In genomic region chr11:47516155-47516554, GRCh38 we compare ENCODE assay signal across 12 cellular contexts. TPM values are rescaled to one million over a fixed set of nuclear protein-coding genes. Genes with fewer than 3 reads are reported as not detected.
DNase-seq lines count a peak whose midpoint lies in the region; TF ChIP-seq lines count a peak whose summit lies in the region.
"Had no signal": no experiment of that assay in that cellular context is flagged by ENCODE, and none has a peak within 500 bp of the region (broad histone marks: within the 10 kb centered on the region; RNA-seq: fewer than 3 reads in every experiment).

No MANE protein-coding gene starts in this region.

- no peak for TF ChIP-seq EP300 in tibial nerve (IDR thresholded peaks at IDR 0.05)

- H3K27ac ChIP-seq in dorsolateral prefrontal cortex, result peak overlapping the region in 52 of 59 donors; percentile 6 to 94 (median 60)
- peak overlapping the region; percentile 60 for H3K27ac ChIP-seq in skeletal muscle tissue (ENCODE audit: low read depth, low read length)
- H3K27ac ChIP-seq in tibial nerve, result peak overlapping the region in 1 of 4 donors; percentile 71

- TF ChIP-seq POLR2A in tibial nerve (IDR thresholded peaks at IDR 0.05), result no peak

- 60 to 68% methylated on average over 3 of the region's 3 CpGs for WGBS in tibial nerve, 2 donors

- H3K9me3 ChIP-seq in skeletal muscle tissue (ENCODE audit: control insufficient read depth in 3 of 3, low read length in 3 of 3) (no peaks in the 10 kb centered on the region), tibial nerve (no peaks in the 10 kb centered on the region)

- H3K36me3 ChIP-seq in skeletal muscle tissue (ENCODE audit: control insufficient read depth in 3 of 3, insufficient read depth in 3 of 3, low read length in 3 of 3), result no peaks in the 10 kb centered on the region
- no peaks in the 10 kb centered on the region for H3K36me3 ChIP-seq in tibial nerve

- no peaks in the 10 kb centered on the region for H3K27me3 ChIP-seq in dorsolateral prefrontal cortex
- no peaks in the 10 kb centered on the region for H3K27me3 ChIP-seq in skeletal muscle tissue (ENCODE audit: control insufficient read depth in 3 of 3, insufficient read depth in 3 of 3, low read length in 3 of 3)
- no peaks in the 10 kb centered on the region for H3K27me3 ChIP-seq in tibial nerve

- intact Hi-C loops in dorsolateral prefrontal cortex (cut with DNase I), result no loop called here

- H3K9ac ChIP-seq in skeletal muscle tissue (ENCODE audit: low read depth in 1 of 3, low read length in 3 of 3), result no peak overlapping the region

- peaks cover 50 to 53% (median 51%) of the 10 kb centered on the region in 3 donors for H3K4me1 ChIP-seq in skeletal muscle tissue (ENCODE audit: control insufficient read depth in 3 of 3, insufficient read depth in 3 of 3, low read length in 3 of 3)
- H3K4me1 ChIP-seq in tibial nerve, result peaks cover 3 to 94% (median 63%) of the 10 kb centered on the region in 4 donors

- H3K4me3 ChIP-seq in dorsolateral prefrontal cortex, result no peak overlapping the region
- H3K4me3 ChIP-seq in skeletal muscle tissue (ENCODE audit: low read length in 3 of 3), result no peak overlapping the region
- H3K4me3 ChIP-seq in tibial nerve, result no peak overlapping the region

- no peak for TF ChIP-seq CTCF in dorsolateral prefrontal cortex (IDR thresholded peaks at IDR 0.05 in 54 of 56, conservative IDR thresholded peaks at IDR 0.05 in 2 of 56; ENCODE audit: low read depth in 1 of 56, partially characterized antibody in 56 of 56)
- TF ChIP-seq CTCF in tibial nerve (IDR thresholded peaks at IDR 0.05), result no peak

- peak; percentile 15 for DNase-seq in NCI-H1436 treated with DMSO at 0.1 percent for 48 hours (lab: John Stamatoyannopoulos, UW)
- no peak for DNase-seq in NCI-H1436 (lab: John Stamatoyannopoulos, UW)
- DNase-seq in NCI-H1417 (lab: John Stamatoyannopoulos, UW), result peak in 2 of 3 experiments; percentile 18 to 84
- no peak for DNase-seq in dorsolateral prefrontal cortex
- DNase-seq in tibial nerve (ENCODE audit: low spot score in 2 of 2), result no peak
- DNase-seq in dedifferentiated amniotic fluid mesenchymal stem cell (ENCODE audit: extremely low spot score), result no peak
- DNase-seq in NCI-H1694 treated with DMSO at 0.1 percent for 48 hours (lab: John Stamatoyannopoulos, UW), result no peak
- DNase-seq: 8988T; activated CD8-positive, alpha-beta memory T cell treated with anti-CD3 and anti-CD28 coated beads, Interleukin-2, amount 50 U/mL, for 4 hours; NCI-H226; stimulated activated CD4-positive, alpha-beta T cell treated with anti-CD3 and anti-CD28 coated beads, Interleukin-4, amount 100 ng/mL, for 24 hours had no signal

RNA-seq across cellular contexts. Expression of gene CELF1, which starts 36.8 kb away (rescaled TPM):
- total RNA-seq in dorsolateral prefrontal cortex, result 100 to 1,000 TPM in 113 of 120 experiments, 10 to 100 TPM in 7; 79.5 to 194 (median 131) TPM
- total RNA-seq in skeletal muscle tissue, result 74.6 TPM
- 100 to 1,000 TPM in 3 of 4 donors, 10 to 100 TPM in 1; 70.3 to 144 (median 127) TPM for total RNA-seq in tibial nerve

RNA-seq across cellular contexts. Expression of gene PTPMT1, which starts 49.2 kb away (rescaled TPM):
- total RNA-seq in dorsolateral prefrontal cortex, result 10 to 100 TPM; 21.5 to 52.5 (median 36.6) TPM
- total RNA-seq in skeletal muscle tissue, result 18.8 TPM
- 100 to 1,000 TPM in 3 of 4 donors, 10 to 100 TPM in 1; 97.3 to 158 (median 137) TPM for total RNA-seq in tibial nerve

Comparison
In these comparisons a context has a peak if more than half of its experiments do, and no peak if none do; other contexts are left out.
1. DNase-seq: peak in NCI-H1436 treated with DMSO at 0.1 percent for 48 hours (single experiment) and NCI-H1417 (2 of 3); none in NCI-H1436 (single experiment), dorsolateral prefrontal cortex (0 of 10), tibial nerve (0 of 2), dedifferentiated amniotic fluid mesenchymal stem cell (single experiment) and NCI-H1694 treated with DMSO at 0.1 percent for 48 hours (single experiment).